Comparison of ENCODE assay signal across 8 cellular contexts in genomic region chr3:29280675-29281264, GRCh38. TPM values are rescaled to one million over a fixed set of nuclear protein-coding genes. Genes with fewer than 3 reads are reported as not detected.
DNase-seq lines count a peak whose midpoint lies in the region; ATAC-seq and TF ChIP-seq lines count a peak whose summit lies in the region.

RBMS3 (plus strand) TSS chr3:29281071.

- peaks cover 39% of the 10 kb centered on the region for H3K4me1 Mint-ChIP-seq in activated naive CD8-positive, alpha-beta T cell treated with anti-CD3 and anti-CD28 coated beads, Interleukin-2, amount 50 U/mL, for 24 hours
- H3K4me1 Mint-ChIP-seq in glutamatergic neuron (ENCODE audit: low read depth, unreplicated experiment) (peaks cover 41% of the 10 kb centered on the region), neural crest cell (peaks cover 63% of the 10 kb centered on the region)

- TF ChIP-seq CTCF in glutamatergic neuron (IDR thresholded peaks at IDR 0.05; ENCODE audit: partially characterized antibody, unreplicated experiment) (no peak), neural crest cell (conservative IDR thresholded peaks at IDR 0.05) (peak; percentile 63)

- no peaks in the 10 kb centered on the region for H3K9me3 Mint-ChIP-seq in activated naive CD8-positive, alpha-beta T cell treated with anti-CD3 and anti-CD28 coated beads, Interleukin-2, amount 50 U/mL, for 24 hours
- no peaks in the 10 kb centered on the region for H3K9me3 Mint-ChIP-seq in glutamatergic neuron (ENCODE audit: unreplicated experiment)
- H3K9me3 Mint-ChIP-seq in neural crest cell, result no peaks in the 10 kb centered on the region

- H3K4me3 Mint-ChIP-seq in activated naive CD8-positive, alpha-beta T cell treated with anti-CD3 and anti-CD28 coated beads, Interleukin-2, amount 50 U/mL, for 24 hours, result peak within 1 kb of the TSS; percentile 80
- H3K4me3 Mint-ChIP-seq in glutamatergic neuron (ENCODE audit: unreplicated experiment), result peak within 1 kb of the TSS; percentile 91
- H3K4me3 Mint-ChIP-seq in neural crest cell, result peak within 1 kb of the TSS; percentile 91

- H3K27ac Mint-ChIP-seq in activated naive CD8-positive, alpha-beta T cell treated with anti-CD3 and anti-CD28 coated beads, Interleukin-2, amount 50 U/mL, for 24 hours, result peak within 1 kb of the TSS; percentile 16
- peak within 1 kb of the TSS; percentile 85 for H3K27ac Mint-ChIP-seq in glutamatergic neuron (ENCODE audit: unreplicated experiment)
- peak within 1 kb of the TSS; percentile 98 for H3K27ac Mint-ChIP-seq in neural crest cell (ENCODE audit: unreplicated experiment)

- no peaks in the 10 kb centered on the region for H3K36me3 Mint-ChIP-seq in activated naive CD8-positive, alpha-beta T cell treated with anti-CD3 and anti-CD28 coated beads, Interleukin-2, amount 50 U/mL, for 24 hours (ENCODE audit: low read depth)
- H3K36me3 Mint-ChIP-seq in glutamatergic neuron (ENCODE audit: unreplicated experiment) (no peaks in the 10 kb centered on the region), neural crest cell (ENCODE audit: low read depth) (no peaks in the 10 kb centered on the region)

- ATAC-seq in GM21786 (IDR thresholded peaks at IDR 0.05; ENCODE audit: unreplicated experiment), result peak; percentile 33
- no peak for ATAC-seq in activated naive CD8-positive, alpha-beta T cell treated with anti-CD3 and anti-CD28 coated beads, Interleukin-2, amount 50 U/mL, for 24 hours
- ATAC-seq in HG02571 (IDR thresholded peaks at IDR 0.05; ENCODE audit: unreplicated experiment), result no peak

- DNase-seq in NCI-H82 (lab: John Stamatoyannopoulos, UW) (peak; percentile 57), NCI-H82 treated with DMSO at 0.1 percent for 48 hours (lab: John Stamatoyannopoulos, UW; ENCODE audit: unreplicated experiment) (no peak), NCI-H1092 treated with DMSO at 0.1 percent for 48 hours (lab: John Stamatoyannopoulos, UW) (peak; percentile 28), glutamatergic neuron (peak; percentile 78), neural crest cell (ENCODE audit: low read depth, low spot score) (peak; percentile 57)
- peak; percentile 10 for DNase-seq in activated naive CD8-positive, alpha-beta T cell treated with anti-CD3 and anti-CD28 coated beads, Interleukin-2, amount 50 U/mL, for 24 hours

- peaks cover 17% of the 10 kb centered on the region for H3K27me3 Mint-ChIP-seq in activated naive CD8-positive, alpha-beta T cell treated with anti-CD3 and anti-CD28 coated beads, Interleukin-2, amount 50 U/mL, for 24 hours
- H3K27me3 Mint-ChIP-seq in glutamatergic neuron (ENCODE audit: unreplicated experiment) (peaks cover 2% of the 10 kb centered on the region), neural crest cell (ENCODE audit: low read depth) (no peaks in the 10 kb centered on the region)

RNA-seq across cellular contexts. Expression of gene RBMS3, which starts in this region (rescaled TPM):
- total RNA-seq in glutamatergic neuron (ENCODE audit: unreplicated experiment) (65.1 TPM), neural crest cell (34.5 and 35.4 TPM in 2 replicates)

Comparison
In these comparisons a context has a peak if more than half of its experiments do, and no peak if none do; other contexts are left out.
1. H3K27ac Mint-ChIP-seq: peak in every context shown above with its lines; median percentile 98 in neural crest cell; 85 in glutamatergic neuron; 16 in activated naive CD8-positive, alpha-beta T cell treated with anti-CD3 and anti-CD28 coated beads, Interleukin-2, amount 50 U/mL, for 24 hours.